ENCODE assay signal across 1 cellular context in genomic region chr2:101732773-101733256, GRCh38.
TF ChIP-seq lines count a peak whose summit lies in the region.

No MANE protein-coding gene starts in this region.

TF ChIP-seq in HepG2, 621 proteins besides CTCF, POLR2A, EP300 and RAD21 (continued from another document and continues in another):
- no peak for TF ChIP-seq ZNF407 (CRISPR knock-in tag; IDR thresholded peaks at IDR 0.05; ENCODE audit: not compliant biosample characterization)
- no peak for TF ChIP-seq ZNF780A (CRISPR knock-in tag; IDR thresholded peaks at IDR 0.05)
- TF ChIP-seq PCBP1 (IDR thresholded peaks at IDR 0.05; ENCODE audit: borderline replicate concordance, low read depth, low read length) = no peak
- TF ChIP-seq ATF6 (CRISPR knock-in tag; conservative IDR thresholded peaks at IDR 0.05) = no peak
- TF ChIP-seq ZBTB7B (CRISPR knock-in tag; IDR thresholded peaks at IDR 0.05) = peak; percentile 7; the same call in 1 of the 2 replicates
- TF ChIP-seq SNAI1 (CRISPR knock-in tag; IDR thresholded peaks at IDR 0.05; ENCODE audit: borderline replicate concordance) = no peak
- TF ChIP-seq ZNF343 (CRISPR knock-in tag; IDR thresholded peaks at IDR 0.05) = no peak
- no peak for TF ChIP-seq CBX5 (CRISPR knock-in tag; IDR thresholded peaks at IDR 0.05; ENCODE audit: borderline replicate concordance)
- TF ChIP-seq MLLT10 (CRISPR knock-in tag; IDR thresholded peaks at IDR 0.05) = no peak
- no peak for TF ChIP-seq MTERF4 (CRISPR knock-in tag; IDR thresholded peaks at IDR 0.05)
- TF ChIP-seq ZNF672 (CRISPR knock-in tag; IDR thresholded peaks at IDR 0.05) = no peak
- TF ChIP-seq ZNF451 (CRISPR knock-in tag; IDR thresholded peaks at IDR 0.05) = no peak; the same call in 1 of the 2 replicates
- TF ChIP-seq NFRKB (IDR thresholded peaks at IDR 0.05) = no peak
- no peak for TF ChIP-seq ZKSCAN8 (CRISPR knock-in tag; IDR thresholded peaks at IDR 0.05; ENCODE audit: borderline replicate concordance)
- no peak for TF ChIP-seq HIC2 (CRISPR knock-in tag; IDR thresholded peaks at IDR 0.05; ENCODE audit: low read depth)
- TF ChIP-seq FOXJ3 (CRISPR knock-in tag; IDR thresholded peaks at IDR 0.05; ENCODE audit: borderline replicate concordance) = no peak
- no peak for TF ChIP-seq FOXO4 (CRISPR knock-in tag; conservative IDR thresholded peaks at IDR 0.05)
- TF ChIP-seq SKI (IDR thresholded peaks at IDR 0.05; ENCODE audit: partially characterized antibody) = no peak
- TF ChIP-seq SRF (IDR thresholded peaks at IDR 0.05; ENCODE audit: low read depth, low read length) = no peak
- no peak for TF ChIP-seq ZNF317 (CRISPR knock-in tag; IDR thresholded peaks at IDR 0.05)
- no peak for TF ChIP-seq ZFP37 (CRISPR knock-in tag; IDR thresholded peaks at IDR 0.05; ENCODE audit: borderline replicate concordance)
- TF ChIP-seq ZNF773 (CRISPR knock-in tag; IDR thresholded peaks at IDR 0.05; ENCODE audit: borderline replicate concordance) = no peak
- TF ChIP-seq ZFP82 (CRISPR knock-in tag; IDR thresholded peaks at IDR 0.05; ENCODE audit: borderline replicate concordance) = no peak
- no peak for TF ChIP-seq ETS1 (CRISPR knock-in tag; IDR thresholded peaks at IDR 0.05)
- no peak for TF ChIP-seq FOXK2 (IDR thresholded peaks at IDR 0.05)
- no peak for TF ChIP-seq KIAA2018 (CRISPR knock-in tag; IDR thresholded peaks at IDR 0.05; ENCODE audit: borderline replicate concordance)
- TF ChIP-seq MYPOP (CRISPR knock-in tag; IDR thresholded peaks at IDR 0.05) = no peak
- TF ChIP-seq RXRA (CRISPR knock-in tag; IDR thresholded peaks at IDR 0.05) = no peak
- no peak for TF ChIP-seq NR2F1 (CRISPR knock-in tag; IDR thresholded peaks at IDR 0.05)
- 0 out of 2 replicates have a peak, but pooled peaks have one; percentile 20 for TF ChIP-seq ZC3H13 (CRISPR knock-in tag; IDR thresholded peaks at IDR 0.05)
- no peak for TF ChIP-seq RFXAP (CRISPR knock-in tag; IDR thresholded peaks at IDR 0.05; ENCODE audit: borderline replicate concordance)
- TF ChIP-seq ZNF577 (CRISPR knock-in tag; IDR thresholded peaks at IDR 0.05; ENCODE audit: borderline replicate concordance, low read depth) = no peak
- TF ChIP-seq KDM5B (CRISPR knock-in tag; IDR thresholded peaks at IDR 0.05; ENCODE audit: borderline replicate concordance) = peak; percentile 15; the same call in 1 of the 2 replicates
